ENCODE assay signal across 1 cellular context in genomic region chr10:69340695-69341094, GRCh38.
TF ChIP-seq lines count a peak whose summit lies in the region.

No MANE protein-coding gene starts in this region.

TF ChIP-seq in WTC11, 78 proteins besides CTCF, POLR2A, EP300 and RAD21:
- TF ChIP-seq ZNF671 (CRISPR knock-in tag; IDR thresholded peaks at IDR 0.05) (0 out of 2 replicates have a peak, but pooled peaks have one; percentile 26), ELF4 (CRISPR knock-in tag; IDR thresholded peaks at IDR 0.05; ENCODE audit: low read depth) (no peak)
